In the genomic region with DNA sequence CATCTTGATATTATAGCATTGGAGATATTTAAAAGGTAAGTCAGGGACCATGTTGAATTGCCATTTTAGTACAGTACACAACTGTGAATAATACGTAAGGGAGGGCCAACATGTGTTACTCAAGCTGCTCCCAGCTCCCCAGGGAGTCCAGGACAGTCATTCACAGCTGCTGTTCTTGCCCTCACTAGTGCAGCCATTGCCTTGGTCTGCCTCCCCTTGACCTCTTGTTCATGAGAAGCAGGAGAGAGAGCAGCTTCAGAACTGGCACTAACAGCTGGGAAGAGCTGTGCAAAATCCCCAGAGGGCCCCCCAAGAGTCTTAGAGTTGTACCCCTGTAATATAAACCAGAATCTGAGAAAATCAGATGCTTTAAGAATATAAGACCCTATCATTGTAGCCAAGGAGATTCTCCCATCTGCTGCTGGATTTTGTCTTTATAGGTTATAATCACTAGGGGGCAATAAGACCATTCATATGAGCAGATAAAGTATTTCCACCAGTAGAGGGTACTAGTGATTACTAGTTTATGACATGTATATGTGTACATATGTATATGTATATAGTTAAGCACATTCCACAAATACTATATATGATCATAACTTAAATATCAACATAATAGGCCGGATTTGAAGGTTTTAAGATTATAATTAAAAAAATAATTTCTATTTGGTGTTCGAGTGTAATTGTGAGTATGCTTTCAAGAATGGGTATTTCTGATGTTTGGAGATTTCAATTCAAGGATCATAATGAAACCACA, we compare ENCODE assay signal across 7 cellular contexts. TPM values are rescaled to one million over a fixed set of nuclear protein-coding genes. Genes with fewer than 3 reads are reported as not detected.
DNase-seq lines count a peak whose midpoint lies in the region; ATAC-seq, FAIRE-seq and TF ChIP-seq lines count a peak whose summit lies in the region.

No MANE protein-coding gene starts in this region.

- H3K36me3 Mint-ChIP-seq in activated T-helper 17 cell treated with anti-CD3 and anti-CD28 coated beads, Interleukin-2, amount 50 U/mL, for 72 hours (ENCODE audit: low read depth): peaks cover 15% of the 10 kb centered on the region

- H3K27me3 ChIP-seq in GM06990 (replicated peaks; ENCODE audit: control insufficient read depth, insufficient read depth, low read length): no peaks in the 10 kb centered on the region
- no peaks in the 10 kb centered on the region for H3K27me3 ChIP-seq in left ventricle myocardium inferior (ENCODE audit: low read depth)
- no peaks in the 10 kb centered on the region for H3K27me3 ChIP-seq in small intestine (ENCODE audit: control insufficient read depth in 2 of 2, insufficient read depth in 2 of 2, low read length in 2 of 2)

- WGBS in small intestine, 3 donors: 30 to 36% (median 33%) methylated on average over 3 of the region's 3 CpGs

- H3K4me1 ChIP-seq in left ventricle myocardium inferior: no peaks in the 10 kb centered on the region
- no peaks in the 10 kb centered on the region for H3K4me1 ChIP-seq in small intestine (ENCODE audit: control insufficient read depth in 2 of 2, insufficient read depth in 1 of 2, low read depth in 1 of 2, low read length in 1 of 2)

- no peak overlapping the region for H3K4me3 ChIP-seq in GM06990 (replicated peaks; ENCODE audit: low read depth, low read length)
- no peak overlapping the region for H3K4me3 ChIP-seq in left ventricle myocardium inferior
- H3K4me3 ChIP-seq in small intestine (ENCODE audit: low read depth in 1 of 2, low read length in 2 of 2): no peak overlapping the region

- no peak overlapping the region for H3K27ac ChIP-seq in left ventricle myocardium inferior (replicated peaks)
- no peak overlapping the region for H3K27ac ChIP-seq in small intestine (ENCODE audit: low read depth in 1 of 2, low read length in 1 of 2)

- intact Hi-C loops in left ventricle myocardium inferior (cut with micrococcal nuclease): loop anchor here (10.0 kb wide), 2 partner anchors 425 to 735 kb away; a partner anchor contains a TSS

- no peaks in the 10 kb centered on the region for H3K27me3 Mint-ChIP-seq in activated T-helper 17 cell treated with anti-CD3 and anti-CD28 coated beads, Interleukin-2, amount 50 U/mL, for 72 hours

- H3K27ac Mint-ChIP-seq in activated T-helper 17 cell treated with anti-CD3 and anti-CD28 coated beads, Interleukin-2, amount 50 U/mL, for 72 hours: no peak overlapping the region

- no peaks in the 10 kb centered on the region for H3K4me1 Mint-ChIP-seq in activated T-helper 17 cell treated with anti-CD3 and anti-CD28 coated beads, Interleukin-2, amount 50 U/mL, for 72 hours

- peak; percentile 83 for FAIRE-seq in small intestine (lab: Jason Lieb, UNC)

- peak; percentile 45 for ATAC-seq in HG02623 (IDR thresholded peaks at IDR 0.05; ENCODE audit: unreplicated experiment)
- ATAC-seq in activated T-helper 17 cell treated with anti-CD3 and anti-CD28 coated beads, Interleukin-2, amount 50 U/mL, for 72 hours (replicated peaks): peak; percentile 45
- ATAC-seq in HG03520 (IDR thresholded peaks at IDR 0.05; ENCODE audit: unreplicated experiment): no peak

- H3K9me3 Mint-ChIP-seq in activated T-helper 17 cell treated with anti-CD3 and anti-CD28 coated beads, Interleukin-2, amount 50 U/mL, for 72 hours: no peaks in the 10 kb centered on the region

- peak; percentile 78 for TF ChIP-seq CTCF in GM06990 (IDR thresholded peaks at IDR 0.05; ENCODE audit: insufficient read depth, low read length, poor library complexity, severe bottlenecking)
- peak; percentile 80 for TF ChIP-seq CTCF in left ventricle myocardium inferior (IDR thresholded peaks at IDR 0.05; ENCODE audit: borderline replicate concordance)

- no peak overlapping the region for H3K4me3 Mint-ChIP-seq in activated T-helper 17 cell treated with anti-CD3 and anti-CD28 coated beads, Interleukin-2, amount 50 U/mL, for 72 hours

- no peaks in the 10 kb centered on the region for H3K9me3 ChIP-seq in left ventricle myocardium inferior (replicated peaks)
- H3K9me3 ChIP-seq in small intestine (ENCODE audit: control insufficient read depth, low read depth): no peaks in the 10 kb centered on the region

- no peak for DNase-seq in GM06990 (ENCODE audit: extremely low read depth, insufficient read length)
- DNase-seq in NCI-H2196 (lab: John Stamatoyannopoulos, UW; ENCODE audit: unreplicated experiment): peak; percentile 42
- DNase-seq in left ventricle myocardium inferior: no peak
- peak; percentile 63 for DNase-seq in small intestine

- H3K36me3 ChIP-seq in GM06990 (ENCODE audit: control insufficient read depth, insufficient read depth, low read length) (peaks cover 2% of the 10 kb centered on the region), left ventricle myocardium inferior (no peaks in the 10 kb centered on the region), small intestine (ENCODE audit: control insufficient read depth in 2 of 2, insufficient read depth in 2 of 2, low read length in 2 of 2) (peaks cover 0 to 2% of the 10 kb centered on the region in 2 donors)

RNA-seq across cellular contexts. Expression of a gene that starts 16.6 kb away (rescaled TPM):
- total RNA-seq in activated T-helper 17 cell treated with anti-CD3 and anti-CD28 coated beads, Interleukin-2, amount 50 U/mL, for 72 hours: 10 to 100 TPM; 14.7 to 15.2 TPM
- 5.7 TPM for total RNA-seq in left ventricle myocardium inferior
- 1 to 10 TPM; 1.3 to 2.4 (median 1.4) TPM for polyA plus RNA-seq in small intestine

RNA-seq across cellular contexts. Expression of a gene that starts 17.0 kb away (rescaled TPM):
- total RNA-seq in activated T-helper 17 cell treated with anti-CD3 and anti-CD28 coated beads, Interleukin-2, amount 50 U/mL, for 72 hours: 100 to 1,000 TPM; 173 to 188 TPM
- total RNA-seq in left ventricle myocardium inferior: 337 TPM
- 100 to 1,000 TPM; 156 to 266 (median 158) TPM for polyA plus RNA-seq in small intestine

RNA-seq across cellular contexts. Expression of a gene that starts 52.0 kb away (rescaled TPM):
- not detected for total RNA-seq in activated T-helper 17 cell treated with anti-CD3 and anti-CD28 coated beads, Interleukin-2, amount 50 U/mL, for 72 hours
- not detected for total RNA-seq in left ventricle myocardium inferior
- not detected for polyA plus RNA-seq in small intestine

Comparison
In these comparisons a context has a peak if more than half of its experiments do, and no peak if none do; other contexts are left out.
1. DNase-seq: peak in NCI-H2196 (single experiment) and small intestine (single experiment); none in GM06990 (single experiment) and left ventricle myocardium inferior (single experiment).